ENCODE assay signal across 19 cellular contexts in genomic region chr9:133340916-133341315, GRCh38. TPM values are rescaled to one million over a fixed set of nuclear protein-coding genes. Genes with fewer than 3 reads are reported as not detected.
DNase-seq lines count a peak whose midpoint lies in the region; ATAC-seq and TF ChIP-seq lines count a peak whose summit lies in the region.
"Had no signal": no experiment of that assay in that cellular context is flagged by ENCODE, and none has a peak within 500 bp of the region (broad histone marks: within the 10 kb centered on the region; RNA-seq: fewer than 3 reads in every experiment).

No MANE protein-coding gene starts in this region.

- ATAC-seq in activated CD8-positive, alpha-beta T cell treated with anti-CD3 and anti-CD28 coated beads, Interleukin-2, amount 10 ng/mL, durations not matched to agents 7 days and 5 days = no peak
- no peak for ATAC-seq in memory B cell (ENCODE audit: low read depth)
- ATAC-seq in HG02840 (IDR thresholded peaks at IDR 0.05; ENCODE audit: low FRiP score, unreplicated experiment) = no peak
- ATAC-seq: activated CD4-positive, CD25-positive, alpha-beta regulatory T cell treated with anti-CD3 and anti-CD28 coated beads, Interleukin-2, amount 50 U/mL, for 24 hours; GM23338 had no signal

- no peaks in the 10 kb centered on the region for H3F3A ChIP-seq in smooth muscle cell (ENCODE audit: low read depth)

- CTCF ChIA-PET in activated naive CD4-positive, alpha-beta T cell treated with anti-CD3 and anti-CD28 coated beads for 36 hours (lab: Charles Lee) = interaction anchor here (1.0 to 1.6 kb wide), 3 partner anchors 15 to 37 kb away, joined by 3 to 5 read pairs (median 3); partner anchors contain the start of genes SURF1 and SURF2
- CTCF ChIA-PET in activated CD8-positive, alpha-beta T cell treated with anti-CD3 and anti-CD28 coated beads, Interleukin-2, amount 10 ng/mL, durations not matched to agents 7 days and 5 days (lab: Charles Lee) = interaction anchor here (1.0 to 3.9 kb wide), 6 partner anchors 10 to 31 kb away, joined by 3 to 21 read pairs (median 6); partner anchors contain the start of genes SURF1 and SURF2

- no peak overlapping the region for H3K4me3 Mint-ChIP-seq in activated naive CD4-positive, alpha-beta T cell treated with anti-CD3 and anti-CD28 coated beads for 36 hours
- H3K4me3 Mint-ChIP-seq in activated CD8-positive, alpha-beta T cell treated with anti-CD3 and anti-CD28 coated beads, Interleukin-2, amount 10 ng/mL, durations not matched to agents 7 days and 5 days = peak overlapping the region; percentile 31
- H3K4me3 Mint-ChIP-seq in memory B cell = peak overlapping the region; percentile 37
- H3K4me3 Mint-ChIP-seq: central memory CD8-positive, alpha-beta T cell; GM23338 had no signal

- H2AFZ ChIP-seq in smooth muscle cell (ENCODE audit: low read depth) = no peak overlapping the region
- H2AFZ ChIP-seq: GM23338 had no signal

- no peak for DNase-seq in activated naive CD4-positive, alpha-beta T cell treated with anti-CD3 and anti-CD28 coated beads for 36 hours
- DNase-seq in activated naive CD4-positive, alpha-beta T cell (lab: John Stamatoyannopoulos, UW) = no peak
- no peak for DNase-seq in activated CD8-positive, alpha-beta T cell treated with anti-CD3 and anti-CD28 coated beads, Interleukin-2, amount 10 ng/mL, durations not matched to agents 7 days and 5 days
- no peak for DNase-seq in memory B cell (ENCODE audit: low spot score in 2 of 2)
- DNase-seq in substantia nigra (lab: John Stamatoyannopoulos, UW) = no peak
- no peak for DNase-seq in HK-2 (ENCODE audit: unreplicated experiment)
- no peak for DNase-seq in smooth muscle cell (lab: John Stamatoyannopoulos, UW; ENCODE audit: unreplicated experiment)
- DNase-seq: activated T-cell treated with anti-CD3 and anti-CD28 coated beads for 4 hours; Calu3; NCI-H1436; NK-92 treated with Interleukin-12 subunit alpha and Interleukin-12 subunit beta, amount 100 ng/mL, for 24 hours; stimulated activated CD4-positive, alpha-beta T cell treated with anti-CD3 and anti-CD28 coated beads, Interleukin-12 subunit alpha, Interleukin-12 subunit beta, amount 100 ng/mL, for 4 hours; stimulated activated naive CD4-positive, alpha-beta T cell treated with Interleukin-2 at 50 U/mL for 16 hours; uterus had no signal

- H3K27me3 ChIP-seq in smooth muscle cell (ENCODE audit: low read depth) = no peaks in the 10 kb centered on the region
- H3K27me3 ChIP-seq: uterus had no signal

- 94% methylated on average over 13 of the region's 13 CpGs for WGBS in smooth muscle cell (ENCODE audit: low lambda C conversion rate)

- H3K79me2 ChIP-seq in smooth muscle cell (ENCODE audit: low read depth) = peaks cover 10% of the 10 kb centered on the region

- H3K27ac Mint-ChIP-seq in activated naive CD4-positive, alpha-beta T cell treated with anti-CD3 and anti-CD28 coated beads for 36 hours = peak overlapping the region; percentile 75
- peak overlapping the region; percentile 90 for H3K27ac Mint-ChIP-seq in activated CD8-positive, alpha-beta T cell treated with anti-CD3 and anti-CD28 coated beads, Interleukin-2, amount 10 ng/mL, durations not matched to agents 7 days and 5 days
- H3K27ac Mint-ChIP-seq in memory B cell = peak overlapping the region; percentile 84
- H3K27ac Mint-ChIP-seq: GM23338, progenitor cell of endocrine pancreas had no signal

- H3K36me3 ChIP-seq in smooth muscle cell (ENCODE audit: low read depth) = no peaks in the 10 kb centered on the region
- H3K36me3 ChIP-seq: uterus had no signal

- H3K4me3 ChIP-seq in smooth muscle cell = no peak overlapping the region
- H3K4me3 ChIP-seq: GM23338, uterus had no signal

- H3K27me3 Mint-ChIP-seq in activated naive CD4-positive, alpha-beta T cell treated with anti-CD3 and anti-CD28 coated beads for 36 hours (ENCODE audit: low read depth) = no peaks in the 10 kb centered on the region
- no peaks in the 10 kb centered on the region for H3K27me3 Mint-ChIP-seq in activated CD8-positive, alpha-beta T cell treated with anti-CD3 and anti-CD28 coated beads, Interleukin-2, amount 10 ng/mL, durations not matched to agents 7 days and 5 days (ENCODE audit: low read depth)
- no peaks in the 10 kb centered on the region for H3K27me3 Mint-ChIP-seq in memory B cell
- H3K27me3 Mint-ChIP-seq: central memory CD8-positive, alpha-beta T cell; progenitor cell of endocrine pancreas had no signal

- no peaks in the 10 kb centered on the region for H3K9me3 ChIP-seq in smooth muscle cell (replicated peaks; ENCODE audit: low read depth)
- H3K9me3 ChIP-seq: uterus had no signal

- no peak overlapping the region for H3K9ac ChIP-seq in smooth muscle cell (ENCODE audit: low read depth)

- no peak overlapping the region for H3K4me2 ChIP-seq in smooth muscle cell
- H3K4me2 ChIP-seq: GM23338 had no signal

- peaks cover 10% of the 10 kb centered on the region for H4K20me1 ChIP-seq in smooth muscle cell (ENCODE audit: low read depth)

- peaks cover 28% of the 10 kb centered on the region for H3K36me3 Mint-ChIP-seq in activated naive CD4-positive, alpha-beta T cell treated with anti-CD3 and anti-CD28 coated beads for 36 hours (ENCODE audit: low read depth)
- peaks cover 61% of the 10 kb centered on the region for H3K36me3 Mint-ChIP-seq in activated CD8-positive, alpha-beta T cell treated with anti-CD3 and anti-CD28 coated beads, Interleukin-2, amount 10 ng/mL, durations not matched to agents 7 days and 5 days (ENCODE audit: low read depth)
- peaks cover 29% of the 10 kb centered on the region for H3K36me3 Mint-ChIP-seq in memory B cell

- TF ChIP-seq CTCF in smooth muscle cell (IDR thresholded peaks at IDR 0.05; ENCODE audit: borderline replicate concordance, insufficient read depth, poor library complexity, severe bottlenecking) = no peak

- no peaks in the 10 kb centered on the region for H3K4me1 ChIP-seq in smooth muscle cell (ENCODE audit: low read depth)

- intact Hi-C loops in activated naive CD4-positive, alpha-beta T cell treated with anti-CD3 and anti-CD28 coated beads for 36 hours (cut with micrococcal nuclease) = no loop called here

- POLR2A ChIA-PET in activated CD8-positive, alpha-beta T cell treated with anti-CD3 and anti-CD28 coated beads, Interleukin-2, amount 10 ng/mL, durations not matched to agents 7 days and 5 days (lab: Charles Lee) = interaction anchor here (1.6 kb wide), 1 partner anchor 30 kb away, joined by 6 read pairs; no protein-coding TSS in a partner anchor

- H3K27ac ChIP-seq in substantia nigra (ENCODE audit: low read depth, low read length, poor library complexity, severe bottlenecking) (peak overlapping the region; percentile 5), smooth muscle cell (ENCODE audit: low read depth) (no peak overlapping the region)
- H3K27ac ChIP-seq: uterus had no signal

- peaks cover 21% of the 10 kb centered on the region for H3K4me1 Mint-ChIP-seq in activated naive CD4-positive, alpha-beta T cell treated with anti-CD3 and anti-CD28 coated beads for 36 hours (ENCODE audit: low read depth)
- peaks cover 53% of the 10 kb centered on the region for H3K4me1 Mint-ChIP-seq in activated CD8-positive, alpha-beta T cell treated with anti-CD3 and anti-CD28 coated beads, Interleukin-2, amount 10 ng/mL, durations not matched to agents 7 days and 5 days (ENCODE audit: low read depth)
- H3K4me1 Mint-ChIP-seq in memory B cell = peaks cover 37% of the 10 kb centered on the region

- H3K9me3 Mint-ChIP-seq in activated naive CD4-positive, alpha-beta T cell treated with anti-CD3 and anti-CD28 coated beads for 36 hours = no peaks in the 10 kb centered on the region
- H3K9me3 Mint-ChIP-seq in activated CD8-positive, alpha-beta T cell treated with anti-CD3 and anti-CD28 coated beads, Interleukin-2, amount 10 ng/mL, durations not matched to agents 7 days and 5 days (ENCODE audit: insufficient read depth) = no peaks in the 10 kb centered on the region
- no peaks in the 10 kb centered on the region for H3K9me3 Mint-ChIP-seq in memory B cell
- H3K9me3 Mint-ChIP-seq: central memory CD8-positive, alpha-beta T cell had no signal

RNA-seq across cellular contexts. Expression of gene SURF6, which starts 4.9 kb away (rescaled TPM):
- 10 to 100 TPM; 13.6 to 13.8 TPM for total RNA-seq in activated naive CD4-positive, alpha-beta T cell treated with anti-CD3 and anti-CD28 coated beads for 36 hours
- 10 to 100 TPM; 20.1 to 21.4 TPM for total RNA-seq in activated CD8-positive, alpha-beta T cell treated with anti-CD3 and anti-CD28 coated beads, Interleukin-2, amount 10 ng/mL, durations not matched to agents 7 days and 5 days
- total RNA-seq in smooth muscle cell = 8.1 and 11.7 TPM in 2 replicates
- polyA plus RNA-seq in smooth muscle cell = 16.5 and 17.8 TPM in 2 replicates

RNA-seq across cellular contexts. Expression of gene MED22, which starts 7.0 kb away (rescaled TPM):
- 10 to 100 TPM; 18.4 to 21.5 TPM for total RNA-seq in activated naive CD4-positive, alpha-beta T cell treated with anti-CD3 and anti-CD28 coated beads for 36 hours
- total RNA-seq in activated CD8-positive, alpha-beta T cell treated with anti-CD3 and anti-CD28 coated beads, Interleukin-2, amount 10 ng/mL, durations not matched to agents 7 days and 5 days = 10 to 100 TPM; 29.1 to 29.6 TPM
- total RNA-seq in smooth muscle cell = 8.3 and 9.0 TPM in 2 replicates
- 15.8 and 17.9 TPM in 2 replicates for polyA plus RNA-seq in smooth muscle cell

RNA-seq across cellular contexts. Expression of gene RPL7A, which starts 7.1 kb away (rescaled TPM):
- 1,000 to 10,000 TPM; 3,985 to 4,111 TPM for total RNA-seq in activated naive CD4-positive, alpha-beta T cell treated with anti-CD3 and anti-CD28 coated beads for 36 hours
- total RNA-seq in activated CD8-positive, alpha-beta T cell treated with anti-CD3 and anti-CD28 coated beads, Interleukin-2, amount 10 ng/mL, durations not matched to agents 7 days and 5 days = 1,000 to 10,000 TPM; 1,894 to 1,933 TPM
- 1,134 and 1,254 TPM in 2 replicates for total RNA-seq in smooth muscle cell
- 372 and 413 TPM in 2 replicates for polyA plus RNA-seq in smooth muscle cell

RNA-seq across cellular contexts. Expression of gene SURF1, which starts 15.4 kb away (rescaled TPM):
- total RNA-seq in activated naive CD4-positive, alpha-beta T cell treated with anti-CD3 and anti-CD28 coated beads for 36 hours = 10 to 100 TPM; 24.9 to 27.8 TPM
- total RNA-seq in activated CD8-positive, alpha-beta T cell treated with anti-CD3 and anti-CD28 coated beads, Interleukin-2, amount 10 ng/mL, durations not matched to agents 7 days and 5 days = 10 to 100 TPM; 37.4 to 39.1 TPM
- 23.8 and 33.5 TPM in 2 replicates for total RNA-seq in smooth muscle cell
- polyA plus RNA-seq in smooth muscle cell = 57.7 and 60.7 TPM in 2 replicates

RNA-seq across cellular contexts. Expression of gene SURF2, which starts 15.4 kb away (rescaled TPM):
- 10 to 100 TPM; 15.0 to 16.2 TPM for total RNA-seq in activated naive CD4-positive, alpha-beta T cell treated with anti-CD3 and anti-CD28 coated beads for 36 hours
- total RNA-seq in activated CD8-positive, alpha-beta T cell treated with anti-CD3 and anti-CD28 coated beads, Interleukin-2, amount 10 ng/mL, durations not matched to agents 7 days and 5 days = 10 to 100 TPM; 18.4 to 20.7 TPM
- 2.8 and 11.4 TPM in 2 replicates for total RNA-seq in smooth muscle cell
- 21.4 and 28.9 TPM in 2 replicates for polyA plus RNA-seq in smooth muscle cell
